In the genomic region with DNA sequence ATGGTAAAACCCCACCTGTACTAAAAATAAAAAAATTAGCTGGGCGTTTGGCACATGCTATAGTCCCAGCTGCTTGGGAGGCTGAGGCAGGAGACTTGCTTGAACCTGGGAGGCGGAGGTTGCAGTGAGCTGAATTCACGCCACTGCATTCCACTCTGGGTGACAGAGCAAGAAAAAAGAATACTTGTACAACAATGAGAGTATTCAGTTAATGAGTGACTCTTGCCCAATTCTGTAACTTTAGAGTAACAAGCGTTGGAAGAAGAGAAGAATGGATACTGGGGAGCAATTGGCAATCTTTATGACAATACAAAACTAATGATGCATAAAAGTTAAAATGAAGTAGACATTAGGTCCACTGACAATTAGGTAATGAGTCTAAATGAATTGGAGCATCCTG, we compare ENCODE assay signal across 1 cellular context.
TF ChIP-seq lines count a peak whose summit lies in the region.

No MANE protein-coding gene starts in this region.

TF ChIP-seq in HepG2, 621 proteins besides CTCF, POLR2A, EP300 and RAD21:
- TF ChIP-seq ZNF670 (CRISPR knock-in tag; IDR thresholded peaks at IDR 0.05; ENCODE audit: borderline replicate concordance) (no peak), JUNB (CRISPR knock-in tag; IDR thresholded peaks at IDR 0.05; ENCODE audit: borderline replicate concordance) (no peak), PTBP1 (IDR thresholded peaks at IDR 0.05; ENCODE audit: low read depth, low read length, poor library complexity, severe bottlenecking) (no peak)
TF ChIP-seq in HepG2: peak in this region for 0.
